In genomic region chr2:168365094-168365621, GRCh38 we compare ENCODE assay signal across 17 cellular contexts.
"Had no signal": no experiment of that assay in that cellular context is flagged by ENCODE, and none has a peak within 500 bp of the region (broad histone marks: within the 10 kb centered on the region; RNA-seq: fewer than 3 reads in every experiment).

No MANE protein-coding gene starts in this region.

- H3K27me3 ChIP-seq: gastroesophageal sphincter, heart right ventricle, neural progenitor cell, sigmoid colon, spleen, stomach, testis had no signal

- H3K4me3 ChIP-seq: gastroesophageal sphincter, heart right ventricle, neural progenitor cell, psoas muscle, sigmoid colon, spleen, stomach, testis had no signal

- H3K27ac ChIP-seq: gastroesophageal sphincter, heart right ventricle, neural progenitor cell, psoas muscle, sigmoid colon, spleen, stomach, testis, VCaP had no signal

- ATAC-seq: activated CD4-positive, alpha-beta T cell treated with anti-CD3 and anti-CD28 coated beads for 36 hours; activated CD8-positive, alpha-beta memory T cell treated with anti-CD3 and anti-CD28 coated beads, Interleukin-2, amount 10 ng/mL, durations not matched to agents 7 days and 5 days; gastroesophageal sphincter; heart right ventricle; left colon; psoas muscle had no signal

- DNase-seq: activated CD4-positive, alpha-beta memory T cell treated with anti-CD3 and anti-CD28 coated beads for 36 hours; activated CD4-positive, alpha-beta T cell treated with anti-CD3 and anti-CD28 coated beads for 36 hours; activated CD8-positive, alpha-beta memory T cell treated with anti-CD3 and anti-CD28 coated beads, Interleukin-2, amount 10 ng/mL, durations not matched to agents 7 days and 5 days; activated naive CD4-positive, alpha-beta T cell treated with anti-CD3 and anti-CD28 coated beads for 36 hours; activated T-cell treated with anti-CD3 and anti-CD28 coated beads, Interleukin-2, amount 50 U/mL, for 1 hour; erythroblast; heart right ventricle; left colon; naive B cell; psoas muscle; sigmoid colon; spleen; stomach; testis had no signal
